12 cellular contexts compared by ENCODE assay signal in the genomic region with DNA sequence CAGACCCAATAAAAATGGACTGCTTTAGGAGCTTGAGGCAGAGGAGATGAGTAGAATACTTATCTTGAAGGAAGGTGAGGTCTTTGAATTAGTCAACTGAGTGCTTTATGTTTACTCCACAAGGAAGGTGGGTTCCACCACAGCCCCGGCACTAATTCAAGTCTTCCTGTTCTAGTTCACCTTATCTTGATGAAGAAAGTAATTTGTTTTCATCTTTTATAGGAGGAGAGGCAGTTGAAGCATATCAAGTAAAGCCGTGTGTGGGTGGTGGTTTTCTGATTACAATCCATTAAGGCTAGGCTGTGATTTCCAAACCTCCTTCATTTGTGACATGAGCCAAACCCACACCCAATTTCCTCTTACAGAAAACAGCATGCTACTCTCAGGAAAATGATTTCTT. TPM values are rescaled to one million over a fixed set of nuclear protein-coding genes. Genes with fewer than 3 reads are reported as not detected.
DNase-seq lines count a peak whose midpoint lies in the region; ATAC-seq and TF ChIP-seq lines count a peak whose summit lies in the region.
"Had no signal": no experiment of that assay in that cellular context is flagged by ENCODE, and none has a peak within 500 bp of the region (broad histone marks: within the 10 kb centered on the region; RNA-seq: fewer than 3 reads in every experiment).

No MANE protein-coding gene starts in this region.

- H3K36me3 ChIP-seq in mucosa of rectum (ENCODE audit: control insufficient read depth in 2 of 2, insufficient read depth in 2 of 2, low read length in 2 of 2), result peaks cover 0 to 9% of the 10 kb centered on the region in 2 donors

- no peaks in the 10 kb centered on the region for H3K9me3 ChIP-seq in mucosa of rectum (ENCODE audit: control insufficient read depth in 2 of 2, low read length in 2 of 2)
- H3K9me3 ChIP-seq: SK-N-SH had no signal

- H3K4me1 ChIP-seq in mucosa of rectum (ENCODE audit: control insufficient read depth in 2 of 2, insufficient read depth in 2 of 2, low read length in 2 of 2), result peaks cover 6 to 15% of the 10 kb centered on the region in 2 donors

- TF ChIP-seq CTCF in AG09319 (IDR thresholded peaks at IDR 0.05; ENCODE audit: low read depth, low read length) (no peak), GM13976 (IDR thresholded peaks at IDR 0.05; ENCODE audit: borderline replicate concordance, control extremely low read depth, extremely low read depth, insufficient read depth, missing control alignments) (no peak)

- H3K27ac ChIP-seq in mucosa of rectum (ENCODE audit: low read depth in 2 of 2, low read length in 2 of 2), result peak overlapping the region; percentile 27 to 57

- H3K4me3 Mint-ChIP-seq in activated naive CD4-positive, alpha-beta T cell treated with anti-CD3 and anti-CD28 coated beads, Interleukin-2, amount 50 U/mL, for 24 hours, result peak overlapping the region; percentile 79
- H3K4me3 Mint-ChIP-seq: brain had no signal

- peak overlapping the region; percentile 94 for H3K27ac Mint-ChIP-seq in activated naive CD4-positive, alpha-beta T cell treated with anti-CD3 and anti-CD28 coated beads, Interleukin-2, amount 50 U/mL, for 24 hours

- no peaks in the 10 kb centered on the region for H3K27me3 Mint-ChIP-seq in activated naive CD4-positive, alpha-beta T cell treated with anti-CD3 and anti-CD28 coated beads, Interleukin-2, amount 50 U/mL, for 24 hours
- H3K27me3 Mint-ChIP-seq: brain had no signal

- no peaks in the 10 kb centered on the region for H3K27me3 ChIP-seq in mucosa of rectum (ENCODE audit: control insufficient read depth in 2 of 2, insufficient read depth in 2 of 2, low read length in 2 of 2)

- H3K9me3 Mint-ChIP-seq in activated naive CD4-positive, alpha-beta T cell treated with anti-CD3 and anti-CD28 coated beads, Interleukin-2, amount 50 U/mL, for 24 hours, result no peaks in the 10 kb centered on the region
- H3K9me3 Mint-ChIP-seq: brain had no signal

- in situ Hi-C loops in GM13976 (cut with MboI; ENCODE audit: low sequenced_read_pairs, unreplicated experiment), result no loop called here

- peak; percentile 44 for DNase-seq in AG09319 (ENCODE audit: extremely low read depth, low read depth)
- DNase-seq in Jurkat, Clone E6-1 (ENCODE audit: low read depth, low spot score), result peak; percentile 93
- no peak for DNase-seq in NCI-H2081 (lab: John Stamatoyannopoulos, UW)
- DNase-seq in GM13976 (ENCODE audit: low spot score), result no peak
- no peak for DNase-seq in nucleus accumbens (lab: John Stamatoyannopoulos, UW)
- DNase-seq: NCI-H2171 treated with DMSO at 0.1 percent for 48 hours, SK-N-SH had no signal

- ATAC-seq in GM21423 (IDR thresholded peaks at IDR 0.05; ENCODE audit: unreplicated experiment), result no peak
- ATAC-seq: HCT116 had no signal

- H3K4me1 Mint-ChIP-seq in activated naive CD4-positive, alpha-beta T cell treated with anti-CD3 and anti-CD28 coated beads, Interleukin-2, amount 50 U/mL, for 24 hours, result peaks cover 100% of the 10 kb centered on the region

- no peak overlapping the region for H3K9ac ChIP-seq in mucosa of rectum (ENCODE audit: low read depth in 1 of 2, low read length in 2 of 2)
- H3K9ac ChIP-seq: SK-N-SH had no signal

- H3K36me3 Mint-ChIP-seq in activated naive CD4-positive, alpha-beta T cell treated with anti-CD3 and anti-CD28 coated beads, Interleukin-2, amount 50 U/mL, for 24 hours, result peaks cover 6% of the 10 kb centered on the region

- no peak overlapping the region for H3K4me3 ChIP-seq in Jurkat, Clone E6-1 (ENCODE audit: low read length)
- H3K4me3 ChIP-seq in mucosa of rectum (ENCODE audit: low read length in 2 of 2), result no peak overlapping the region

RNA-seq across cellular contexts. Expression of a gene that starts 35.6 kb away (rescaled TPM):
- not detected for polyA plus RNA-seq in Jurkat, Clone E6-1 (2012; ENCODE audit: insufficient read depth, insufficient read length)
- polyA plus RNA-seq: SK-N-SH had no signal

Comparison
In these comparisons a context has a peak if more than half of its experiments do, and no peak if none do; other contexts are left out.
1. DNase-seq: peak in AG09319 (single experiment) and Jurkat, Clone E6-1 (single experiment); none in NCI-H2081 (0 of 2), GM13976 (single experiment) and nucleus accumbens (0 of 56).